In the genomic region with DNA sequence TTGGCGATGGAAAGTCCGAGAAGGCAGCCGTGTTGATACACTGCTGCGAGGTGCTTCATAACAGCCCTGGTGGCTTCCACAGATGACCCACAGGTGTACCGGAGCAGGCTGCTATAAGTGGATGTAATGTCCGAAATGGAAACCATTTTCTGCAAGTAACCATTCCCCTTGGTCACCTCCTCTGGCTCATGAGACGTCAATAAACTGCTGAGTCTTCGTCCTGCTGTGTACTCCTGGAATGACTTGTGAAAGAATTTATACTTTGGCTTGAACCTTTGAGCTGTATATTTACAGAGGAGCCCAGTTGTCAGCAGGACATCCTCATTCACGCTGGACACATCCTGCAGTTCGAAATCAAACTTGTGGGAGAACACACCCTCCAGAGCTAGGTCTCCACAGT, we compare ENCODE assay signal across 8 cellular contexts. TPM values are rescaled to one million over a fixed set of nuclear protein-coding genes. Genes with fewer than 3 reads are reported as not detected.
"Had no signal": no experiment of that assay in that cellular context is flagged by ENCODE, and none has a peak within 500 bp of the region (broad histone marks: within the 10 kb centered on the region; RNA-seq: fewer than 3 reads in every experiment).

No MANE protein-coding gene starts in this region.

- FAIRE-seq: H1, H54, HTR-8/SVneo had no signal

- ATAC-seq: GM23338 had no signal

- H3K4me2 ChIP-seq: GM23338 had no signal

- H2AFZ ChIP-seq: GM23338 had no signal

- H3K4me3 ChIP-seq: GM23338 had no signal

- DNase-seq: H9, HCEC 1CT, KG1 had no signal

RNA-seq across cellular contexts. Expression of a gene that starts 14.4 kb away (rescaled TPM):
- total RNA-seq: GM23338, H1, H9, HT-29 had no signal
- polyA plus RNA-seq: H1 had no signal
